8 cellular contexts compared by ENCODE assay signal in the genomic region with DNA sequence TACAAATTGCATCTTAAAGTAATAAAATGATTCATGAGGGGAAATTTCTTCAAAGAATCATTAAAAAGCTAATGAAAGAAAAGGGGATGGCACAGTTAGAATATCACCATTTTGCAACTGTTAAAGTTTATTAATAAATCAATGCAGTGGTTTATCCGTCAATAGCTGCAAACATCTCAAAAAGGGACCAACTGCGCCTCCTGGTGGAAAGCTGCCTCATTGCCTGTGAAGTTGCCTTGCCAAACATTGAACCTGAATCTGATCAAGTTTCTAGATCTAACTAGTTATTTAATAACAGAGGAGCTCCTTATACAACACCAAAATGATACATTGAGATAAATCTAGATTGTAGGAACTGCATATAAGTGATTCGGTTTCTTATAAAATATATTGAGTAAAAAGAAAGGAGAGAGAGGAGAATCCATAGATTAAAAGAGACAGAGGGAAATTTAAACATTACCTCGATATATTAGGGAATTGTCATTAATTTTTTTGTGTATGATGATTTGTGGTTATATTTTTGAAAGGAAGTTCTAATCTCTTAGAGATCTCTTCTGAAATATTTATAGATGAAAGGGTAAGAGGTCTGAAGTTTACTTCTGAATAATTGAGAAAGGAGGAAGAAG. TPM values are rescaled to one million over a fixed set of nuclear protein-coding genes. Genes with fewer than 3 reads are reported as not detected.
A peak's percentile ranks its signal among the peaks of the same experiment; 100 is the strongest.
DNase-seq lines count a peak whose midpoint lies in the region; ATAC-seq and TF ChIP-seq lines count a peak whose summit lies in the region.

No MANE protein-coding gene starts in this region.

- H3K36me3 Mint-ChIP-seq in activated naive CD4-positive, alpha-beta T cell treated with anti-CD3 and anti-CD28 coated beads, Interleukin-2, amount 50 U/mL, for 24 hours = no peaks in the 10 kb centered on the region

- DNase-seq in NCI-H510A treated with DMSO at 0.1 percent for 48 hours (lab: John Stamatoyannopoulos, UW) (peak; percentile 37), NCI-H510A (lab: John Stamatoyannopoulos, UW) (no peak), LHCN-M2 (ENCODE audit: low read depth) (peak; percentile 44), cardiac muscle cell (ENCODE audit: low read depth in 1 of 2, low spot score in 1 of 2) (peak; percentile 68 to 76), renal cortical epithelial cell (ENCODE audit: low read depth) (peak; percentile 46)

- no peak overlapping the region for H3K4me3 ChIP-seq in cardiac muscle cell

- peak overlapping the region; percentile 35 for H3K27ac Mint-ChIP-seq in activated naive CD4-positive, alpha-beta T cell treated with anti-CD3 and anti-CD28 coated beads, Interleukin-2, amount 50 U/mL, for 24 hours

- peak; percentile 96 for TF ChIP-seq CTCF in cardiac muscle cell (IDR thresholded peaks at IDR 0.05; ENCODE audit: low read depth, low read length)

- no peaks in the 10 kb centered on the region for H3K9me3 ChIP-seq in cardiac muscle cell (ENCODE audit: low read depth)

- peaks cover 10% of the 10 kb centered on the region for H3K4me1 ChIP-seq in cardiac muscle cell (ENCODE audit: low read depth)

- H3K27me3 Mint-ChIP-seq in activated naive CD4-positive, alpha-beta T cell treated with anti-CD3 and anti-CD28 coated beads, Interleukin-2, amount 50 U/mL, for 24 hours = peaks cover 6% of the 10 kb centered on the region

- ATAC-seq in SK-N-SH treated with all-trans-retinoic acid at 6 μM for 48 hours = peak; percentile 79
- ATAC-seq in HG03520 (IDR thresholded peaks at IDR 0.05; ENCODE audit: unreplicated experiment) = no peak

- no peaks in the 10 kb centered on the region for H3K36me3 ChIP-seq in cardiac muscle cell

- H3K4me1 Mint-ChIP-seq in activated naive CD4-positive, alpha-beta T cell treated with anti-CD3 and anti-CD28 coated beads, Interleukin-2, amount 50 U/mL, for 24 hours = no peaks in the 10 kb centered on the region

- H3K27ac ChIP-seq in cardiac muscle cell = no peak overlapping the region

- no peak overlapping the region for H3K4me3 Mint-ChIP-seq in activated naive CD4-positive, alpha-beta T cell treated with anti-CD3 and anti-CD28 coated beads, Interleukin-2, amount 50 U/mL, for 24 hours

- no peaks in the 10 kb centered on the region for H3K27me3 ChIP-seq in cardiac muscle cell

- H3K9me3 Mint-ChIP-seq in activated naive CD4-positive, alpha-beta T cell treated with anti-CD3 and anti-CD28 coated beads, Interleukin-2, amount 50 U/mL, for 24 hours = no peaks in the 10 kb centered on the region

TF ChIP-seq in SK-N-SH treated with all-trans-retinoic acid at 6 μM for 48 hours, 23 proteins besides CTCF, POLR2A, EP300 and RAD21:
- TF ChIP-seq BACH2 (CRISPR knock-in tag; IDR thresholded peaks at IDR 0.05; ENCODE audit: borderline replicate concordance) (no peak), CSRNP3 (CRISPR knock-in tag; IDR thresholded peaks at IDR 0.05) (no peak), TCF4 (CRISPR knock-in tag; IDR thresholded peaks at IDR 0.05; ENCODE audit: borderline replicate concordance) (no peak), ZNF70 (CRISPR knock-in tag; IDR thresholded peaks at IDR 0.05) (no peak), CSDC2 (CRISPR knock-in tag; IDR thresholded peaks at IDR 0.05) (no peak), ZC3H10 (CRISPR knock-in tag; IDR thresholded peaks at IDR 0.05) (no peak), ZNF8 (CRISPR knock-in tag; IDR thresholded peaks at IDR 0.05) (no peak), ZFP30 (CRISPR knock-in tag; IDR thresholded peaks at IDR 0.05) (no peak), PATZ1 (CRISPR knock-in tag; IDR thresholded peaks at IDR 0.05; ENCODE audit: borderline replicate concordance) (no peak), CREB5 (CRISPR knock-in tag; IDR thresholded peaks at IDR 0.05; ENCODE audit: low read depth) (no peak), ZFP3 (CRISPR knock-in tag; IDR thresholded peaks at IDR 0.05) (no peak), PPARA (CRISPR knock-in tag; IDR thresholded peaks at IDR 0.05; ENCODE audit: borderline replicate concordance) (no peak), ISL1 (CRISPR knock-in tag; IDR thresholded peaks at IDR 0.05) (no peak), GLIS3 (CRISPR knock-in tag; IDR thresholded peaks at IDR 0.05) (no peak), RARB (CRISPR knock-in tag; IDR thresholded peaks at IDR 0.05) (no peak), TOX (CRISPR knock-in tag; IDR thresholded peaks at IDR 0.05; ENCODE audit: borderline replicate concordance) (no peak)

RNA-seq across cellular contexts. Expression of gene NDUFB6, which starts 6.9 kb away (rescaled TPM):
- 59.9 and 76.2 TPM in 2 replicates for total RNA-seq in LHCN-M2 (2014; rRNA removed)
- polyA plus RNA-seq in LHCN-M2 (2012) = 103 TPM
- total RNA-seq in cardiac muscle cell = 50.3 and 97.5 TPM in 2 replicates
- 169 and 251 TPM in 2 replicates for polyA plus RNA-seq in cardiac muscle cell
- 43.8 and 73.6 TPM in 2 replicates for total RNA-seq in renal cortical epithelial cell

RNA-seq across cellular contexts. Expression of gene TOPORS, which starts 27.4 kb away (rescaled TPM):
- total RNA-seq in LHCN-M2 (2014; rRNA removed) (30.3 and 30.7 TPM in 2 replicates), cardiac muscle cell (14.1 and 17.1 TPM in 2 replicates), renal cortical epithelial cell (44.3 and 49.0 TPM in 2 replicates)
- 6.5 TPM for polyA plus RNA-seq in LHCN-M2 (2012)
- 18.5 and 18.6 TPM in 2 replicates for polyA plus RNA-seq in cardiac muscle cell

RNA-seq across cellular contexts. Expression of gene SMIM27, which starts 27.7 kb away (rescaled TPM):
- total RNA-seq in LHCN-M2 (2014; rRNA removed) = 4.4 and 5.1 TPM in 2 replicates
- polyA plus RNA-seq in LHCN-M2 (2012) = 23.0 TPM
- total RNA-seq in cardiac muscle cell = 6.5 and 11.2 TPM in 2 replicates
- polyA plus RNA-seq in cardiac muscle cell = 47.1 and 65.3 TPM in 2 replicates
- total RNA-seq in renal cortical epithelial cell = 2.3 and 6.8 TPM in 2 replicates

RNA-seq across cellular contexts. Expression of gene RIGI, which starts 53.8 kb away (rescaled TPM):
- total RNA-seq in LHCN-M2 (2014; rRNA removed) = 10.3 and 18.4 TPM in 2 replicates
- polyA plus RNA-seq in LHCN-M2 (2012) = 5.2 TPM
- total RNA-seq in cardiac muscle cell = 3.1 and 3.4 TPM in 2 replicates
- 2.6 and 4.6 TPM in 2 replicates for polyA plus RNA-seq in cardiac muscle cell
- 28.6 and 49.7 TPM in 2 replicates for total RNA-seq in renal cortical epithelial cell

RNA-seq across cellular contexts. Expression of gene TAF1L, which starts 55.6 kb away (rescaled TPM):
- total RNA-seq in LHCN-M2 (2014; rRNA removed) (not detected in 2 replicates), cardiac muscle cell (0.09 TPM in 1 of 2 replicates, not detected in the other), renal cortical epithelial cell (under 0.01 TPM in 1 of 2 replicates, not detected in the other)
- polyA plus RNA-seq in LHCN-M2 (2012) = not detected
- not detected in 2 replicates for polyA plus RNA-seq in cardiac muscle cell
